1 cellular context compared by ENCODE assay signal in genomic region chr4:39516407-39516966, GRCh38.
TF ChIP-seq lines count a peak whose summit lies in the region.

No MANE protein-coding gene starts in this region.

TF ChIP-seq in HepG2, 621 proteins besides CTCF, POLR2A, EP300 and RAD21:
- TF ChIP-seq LRRFIP1 (CRISPR knock-in tag; conservative IDR thresholded peaks at IDR 0.05) (no peak), AGO2 (optimal IDR thresholded peaks at IDR 0.05; ENCODE audit: low read depth, low read length) (peak; percentile 22), RBFOX2 (IDR thresholded peaks at IDR 0.05; ENCODE audit: low read depth, low read length) (peak; percentile 58), ATF7 (IDR thresholded peaks at IDR 0.05) (0 out of 2 replicates have a peak, but pooled peaks have one; percentile 16), ATF7 (CRISPR knock-in tag; IDR thresholded peaks at IDR 0.05) (no peak), SP5 (CRISPR knock-in tag; IDR thresholded peaks at IDR 0.05; ENCODE audit: borderline replicate concordance, low read depth) (no peak)
TF ChIP-seq in HepG2: peak in this region for 3.
